Comparison of ENCODE assay signal across 8 cellular contexts in the genomic region with DNA sequence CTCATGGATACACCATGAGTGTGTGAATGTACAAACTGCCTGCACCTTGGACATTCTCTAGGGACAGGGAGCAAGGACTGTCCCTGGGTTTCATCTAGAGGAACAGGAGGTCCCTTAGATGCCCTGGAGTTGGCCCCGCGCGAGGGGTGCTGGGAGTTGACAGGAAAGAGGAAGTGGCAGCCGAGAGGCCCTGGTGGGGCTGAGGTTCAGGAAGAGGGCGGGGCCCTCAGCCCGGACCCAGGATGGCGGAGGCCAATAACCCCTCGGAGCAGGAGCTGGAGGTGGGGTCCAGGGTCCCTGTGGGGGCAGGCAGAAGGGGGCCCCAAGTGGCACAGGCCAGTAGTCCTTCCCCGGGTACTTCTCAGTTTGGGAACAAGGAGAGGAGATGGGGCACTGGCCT. TPM values are rescaled to one million over a fixed set of nuclear protein-coding genes. Genes with fewer than 3 reads are reported as not detected.
A peak's percentile ranks its signal among the peaks of the same experiment; 100 is the strongest.
DNase-seq lines count a peak whose midpoint lies in the region; ATAC-seq and TF ChIP-seq lines count a peak whose summit lies in the region.

No MANE protein-coding gene starts in this region.

- peak overlapping the region; percentile 19 for H3K4me3 ChIP-seq in colonic mucosa
- peak overlapping the region; percentile 57 for H3K4me3 ChIP-seq in thymus (ENCODE audit: low read length)

- peak overlapping the region in 1 of 2 donors; percentile 38 for H3K9ac ChIP-seq in colonic mucosa (ENCODE audit: low read depth in 2 of 2, low read length in 2 of 2)

- H3K36me3 ChIP-seq in colonic mucosa (peaks cover 5% of the 10 kb centered on the region), thymus (ENCODE audit: control insufficient read depth, insufficient read depth) (peaks cover 34% of the 10 kb centered on the region)

- H3K4me1 Mint-ChIP-seq in natural killer cell treated with Interleukin-12 subunit alpha and Interleukin-12 subunit beta and Interleukin-15 and Interleukin-18, amount 100 ng/mL, for 72 hours (ENCODE audit: low read depth in 2 of 2), result peaks cover 32% of the 10 kb centered on the region in 2 donors

- DNase-seq in activated CD4-positive, CD25-positive, alpha-beta regulatory T cell (lab: John Stamatoyannopoulos, UW), result peak; percentile 54 to 78 (median 65)
- DNase-seq in colonic mucosa (peak; percentile 71), NCI-H1930 (lab: John Stamatoyannopoulos, UW) (no peak), kidney tubule cell (ENCODE audit: low spot score) (no peak)
- peak; percentile 91 for DNase-seq in natural killer cell treated with Interleukin-12 subunit alpha and Interleukin-12 subunit beta and Interleukin-15 and Interleukin-18, amount 100 ng/mL, for 72 hours (ENCODE audit: low spot score)

- peaks cover 7% of the 10 kb centered on the region for H3K36me3 Mint-ChIP-seq in natural killer cell treated with Interleukin-12 subunit alpha and Interleukin-12 subunit beta and Interleukin-15 and Interleukin-18, amount 100 ng/mL, for 72 hours

- 2% methylated on average over 9 of the region's 9 CpGs for WGBS in thymus

- H3K27me3 ChIP-seq in colonic mucosa (no peaks in the 10 kb centered on the region), thymus (ENCODE audit: control insufficient read depth, insufficient read depth) (no peaks in the 10 kb centered on the region)

- intact Hi-C loops in colonic mucosa (cut with DNase I), result no loop called here

- H3K9me3 ChIP-seq in colonic mucosa (no peaks in the 10 kb centered on the region), thymus (ENCODE audit: control insufficient read depth) (no peaks in the 10 kb centered on the region)

- H3K4me1 ChIP-seq in colonic mucosa (no peaks in the 10 kb centered on the region), thymus (ENCODE audit: control insufficient read depth, insufficient read depth, low read length) (peaks cover 8% of the 10 kb centered on the region)

- no peaks in the 10 kb centered on the region for H3K27me3 Mint-ChIP-seq in natural killer cell treated with Interleukin-12 subunit alpha and Interleukin-12 subunit beta and Interleukin-15 and Interleukin-18, amount 100 ng/mL, for 72 hours

- ATAC-seq in GM18870 (IDR thresholded peaks at IDR 0.05; ENCODE audit: unreplicated experiment), result peak; percentile 69
- peak; percentile 90 for ATAC-seq in HG03135 (IDR thresholded peaks at IDR 0.05; ENCODE audit: unreplicated experiment)
- ATAC-seq in natural killer cell treated with Interleukin-12 subunit alpha and Interleukin-12 subunit beta and Interleukin-15 and Interleukin-18, amount 100 ng/mL, for 72 hours, result peak; percentile 93 to 94

- H3K27ac ChIP-seq in colonic mucosa (peak overlapping the region; percentile 6), thymus (ENCODE audit: low read depth) (peak overlapping the region; percentile 62)

- H3K27ac Mint-ChIP-seq in natural killer cell treated with Interleukin-12 subunit alpha and Interleukin-12 subunit beta and Interleukin-15 and Interleukin-18, amount 100 ng/mL, for 72 hours, result peak overlapping the region; percentile 97 to 100

- TF ChIP-seq CTCF in colonic mucosa (IDR thresholded peaks at IDR 0.05), result no peak

- H3K9me3 Mint-ChIP-seq in natural killer cell treated with Interleukin-12 subunit alpha and Interleukin-12 subunit beta and Interleukin-15 and Interleukin-18, amount 100 ng/mL, for 72 hours, result no peaks in the 10 kb centered on the region

- H3K4me3 Mint-ChIP-seq in natural killer cell treated with Interleukin-12 subunit alpha and Interleukin-12 subunit beta and Interleukin-15 and Interleukin-18, amount 100 ng/mL, for 72 hours, result peak overlapping the region; percentile 98

RNA-seq across cellular contexts. Expression of gene PKN1, which starts 6.9 kb away (rescaled TPM):
- 10 to 100 TPM; 35.9 to 37.5 TPM for total RNA-seq in colonic mucosa
- 100 to 1,000 TPM; 140 to 160 TPM for total RNA-seq in natural killer cell treated with Interleukin-12 subunit alpha and Interleukin-12 subunit beta and Interleukin-15 and Interleukin-18, amount 100 ng/mL, for 72 hours
- 86.4 TPM for polyA plus RNA-seq in thymus

RNA-seq across cellular contexts. Expression of gene DDX39A, which starts 20.9 kb away (rescaled TPM):
- 100 to 1,000 TPM in 1 of 2 donors, 10 to 100 TPM in 1; 55.2 to 160 TPM for total RNA-seq in colonic mucosa
- total RNA-seq in natural killer cell treated with Interleukin-12 subunit alpha and Interleukin-12 subunit beta and Interleukin-15 and Interleukin-18, amount 100 ng/mL, for 72 hours, result 100 to 1,000 TPM; 225 to 449 TPM
- polyA plus RNA-seq in thymus, result 197 TPM

RNA-seq across cellular contexts. Expression of gene PTGER1, which starts 35.1 kb away (rescaled TPM):
- total RNA-seq in colonic mucosa, result under 1 TPM; 0.35 to 0.72 TPM
- total RNA-seq in natural killer cell treated with Interleukin-12 subunit alpha and Interleukin-12 subunit beta and Interleukin-15 and Interleukin-18, amount 100 ng/mL, for 72 hours, result under 1 TPM; 0.31 to 0.67 TPM
- 0.11 TPM for polyA plus RNA-seq in thymus

RNA-seq across cellular contexts. Expression of gene GIPC1, which starts 55.9 kb away (rescaled TPM):
- 100 to 1,000 TPM; 281 to 404 TPM for total RNA-seq in colonic mucosa
- total RNA-seq in natural killer cell treated with Interleukin-12 subunit alpha and Interleukin-12 subunit beta and Interleukin-15 and Interleukin-18, amount 100 ng/mL, for 72 hours, result 10 to 100 TPM; 29.9 to 31.7 TPM
- polyA plus RNA-seq in thymus, result 58.5 TPM

RNA-seq across cellular contexts. Expression of gene ADGRE5, which starts 58.8 kb away (rescaled TPM):
- 100 to 1,000 TPM; 133 to 175 TPM for total RNA-seq in colonic mucosa
- total RNA-seq in natural killer cell treated with Interleukin-12 subunit alpha and Interleukin-12 subunit beta and Interleukin-15 and Interleukin-18, amount 100 ng/mL, for 72 hours, result 100 to 1,000 TPM; 348 to 798 TPM
- polyA plus RNA-seq in thymus, result 38.7 TPM

Comparison
In these comparisons a context has a peak if more than half of its experiments do, and no peak if none do; other contexts are left out.
1. DNase-seq: peak in activated CD4-positive, CD25-positive, alpha-beta regulatory T cell (4 of 4), colonic mucosa (single experiment) and natural killer cell treated with Interleukin-12 subunit alpha and Interleukin-12 subunit beta and Interleukin-15 and Interleukin-18, amount 100 ng/mL, for 72 hours (single experiment); none in NCI-H1930 (0 of 2) and kidney tubule cell (single experiment).
2. Peak in every context shown above with its lines, with median percentiles within 50 percentile points of each other: ATAC-seq.